8 cellular contexts compared by ENCODE assay signal in the genomic region with DNA sequence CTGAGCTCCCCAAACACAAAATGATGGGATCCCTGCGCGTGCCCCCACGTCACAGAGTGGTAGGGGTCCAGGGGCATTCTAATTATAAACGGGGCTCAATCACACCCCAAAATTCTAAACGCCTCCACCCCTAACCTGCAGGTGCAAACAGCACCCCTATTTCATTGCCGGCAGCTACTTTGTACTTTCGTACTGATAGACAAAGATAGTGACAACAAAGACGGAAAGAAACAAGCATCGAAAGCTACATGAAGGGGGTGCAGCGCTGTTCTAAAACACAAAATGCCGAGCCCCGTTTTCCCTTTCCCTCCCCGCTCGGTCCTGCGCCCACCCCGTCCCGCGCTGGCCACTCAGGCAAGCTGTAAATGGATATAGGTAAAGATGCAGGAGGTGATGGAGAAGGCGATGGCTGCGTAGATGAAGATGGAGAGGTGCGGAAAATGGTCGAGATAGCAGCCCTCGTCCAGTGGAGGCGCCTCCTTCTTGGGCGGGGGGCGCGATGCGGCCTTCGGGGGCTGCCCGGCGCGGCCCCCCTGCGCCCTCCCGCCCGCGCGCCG. TPM values are rescaled to one million over a fixed set of nuclear protein-coding genes. Genes with fewer than 3 reads are reported as not detected.
DNase-seq lines count a peak whose midpoint lies in the region; ATAC-seq and TF ChIP-seq lines count a peak whose summit lies in the region.

No MANE protein-coding gene starts in this region.

- H3K4me3 ChIP-seq in AG04450 (ENCODE audit: low read depth, low read length) (peak overlapping the region; percentile 83), HAP-1 (peak overlapping the region; percentile 52), brain microvascular endothelial cell (ENCODE audit: low read depth, low read length) (peak overlapping the region; percentile 77), lung (peak overlapping the region; percentile 9), thymus (ENCODE audit: low read length) (peak overlapping the region; percentile 70)

- H3K4me1 ChIP-seq in HAP-1 (no peaks in the 10 kb centered on the region), lung (ENCODE audit: control insufficient read depth in 2 of 2, insufficient read depth in 2 of 2, low read length in 2 of 2) (peaks cover 0 to 3% of the 10 kb centered on the region in 2 donors), thymus (ENCODE audit: control insufficient read depth, insufficient read depth, low read length) (peaks cover 8% of the 10 kb centered on the region)

- CTCF ChIA-PET in AG04450 (lab: Charles Lee): interaction anchor here (0.8 to 1.4 kb wide), 3 partner anchors 52 to 84 kb away, joined by 3 to 4 read pairs (median 4); partner anchors contain the start of genes C1QBP and NLRP1

- peaks cover 5% of the 10 kb centered on the region; the same call in 1 of the 2 replicates for H3K9me3 ChIP-seq in AG04450 (ENCODE audit: control insufficient read depth, insufficient read depth, low read length)
- H3K9me3 ChIP-seq in HAP-1: no peaks in the 10 kb centered on the region
- H3K9me3 ChIP-seq in lung (ENCODE audit: control insufficient read depth in 2 of 2, insufficient read depth in 1 of 2, low read length in 1 of 2): no peaks in the 10 kb centered on the region
- no peaks in the 10 kb centered on the region for H3K9me3 ChIP-seq in thymus (ENCODE audit: control insufficient read depth)

- in situ Hi-C loops in HAP-1 (cut with MboI; ENCODE audit: low sequenced_read_pairs) (no loop called here), brain microvascular endothelial cell (cut with HindIII; ENCODE audit: low pct_ligation_motif_present, low sequenced_read_pairs) (no loop called here)

- H3K27me3 ChIP-seq in AG04450 (ENCODE audit: control insufficient read depth, insufficient read depth, low read length) (no peaks in the 10 kb centered on the region), HAP-1 (ENCODE audit: low read depth) (no peaks in the 10 kb centered on the region), brain microvascular endothelial cell (replicated peaks) (no peaks in the 10 kb centered on the region), lung (ENCODE audit: control insufficient read depth, insufficient read depth) (no peaks in the 10 kb centered on the region), thymus (ENCODE audit: control insufficient read depth, insufficient read depth) (no peaks in the 10 kb centered on the region)

- no peak for DNase-seq in AG04450 (ENCODE audit: low read depth, low spot score)
- DNase-seq in HAP-1 (ENCODE audit: low spot score in 2 of 2): no peak
- DNase-seq in brain microvascular endothelial cell: no peak
- DNase-seq in lung (ENCODE audit: low spot score): no peak
- DNase-seq in NK-92 (lab: John Stamatoyannopoulos, UW; ENCODE audit: unreplicated experiment): no peak

- ATAC-seq in lung (ENCODE audit: insufficient read depth, low FRiP score) (no peak), HG03175 (IDR thresholded peaks at IDR 0.05; ENCODE audit: unreplicated experiment) (no peak), HG03442 (IDR thresholded peaks at IDR 0.05; ENCODE audit: unreplicated experiment) (no peak)

- no peak for TF ChIP-seq CTCF in AG04450 (IDR thresholded peaks at IDR 0.05; ENCODE audit: low read depth, low read length)
- no peak for TF ChIP-seq CTCF in brain microvascular endothelial cell (IDR thresholded peaks at IDR 0.05; ENCODE audit: low read depth, low read length, missing control alignments)
- no peak for TF ChIP-seq CTCF in lung (IDR thresholded peaks at IDR 0.05; ENCODE audit: control extremely low read depth, extremely low read depth)

- POLR2A ChIA-PET in AG04450 (lab: Yijun Ruan, JAX): interaction anchor here (1.1 to 3.3 kb wide), 8 partner anchors 9 to 84 kb away, joined by 3 to 21 read pairs (median 10); partner anchors contain the start of genes DERL2, DHX33, MIS12 and NLRP1

- 4 to 5% methylated on average over 38 of the region's 38 CpGs for WGBS in lung, 2 donors
- WGBS in thymus: 3% methylated on average over 38 of the region's 38 CpGs

- no peaks in the 10 kb centered on the region for H3K36me3 ChIP-seq in HAP-1 (replicated peaks)
- no peaks in the 10 kb centered on the region for H3K36me3 ChIP-seq in brain microvascular endothelial cell (replicated peaks)
- no peaks in the 10 kb centered on the region for H3K36me3 ChIP-seq in lung (ENCODE audit: control insufficient read depth in 2 of 2, insufficient read depth in 2 of 2, low read length in 2 of 2)
- no peaks in the 10 kb centered on the region for H3K36me3 ChIP-seq in thymus (ENCODE audit: control insufficient read depth, insufficient read depth)

- peak overlapping the region; percentile 39 for H3K27ac ChIP-seq in AG04450 (ENCODE audit: low read depth, low read length)
- no peak overlapping the region for H3K27ac ChIP-seq in brain microvascular endothelial cell
- H3K27ac ChIP-seq in lung (ENCODE audit: low read depth in 1 of 2, low read length in 1 of 2): no peak overlapping the region
- H3K27ac ChIP-seq in thymus (ENCODE audit: low read depth): no peak overlapping the region

RNA-seq across cellular contexts. Expression of gene MIS12, which starts 14.0 kb away (rescaled TPM):
- polyA plus RNA-seq in AG04450 (2011; rRNA removed): 10.0 and 13.7 TPM in 2 replicates
- polyA minus RNA-seq in AG04450 (2011; rRNA and poly(A)+ RNA removed): 9.6 and 11.8 TPM in 2 replicates
- 10 to 100 TPM; 14.1 to 16.3 TPM for total RNA-seq in lung
- 10 to 100 TPM; 14.4 to 16.0 TPM for polyA plus RNA-seq in lung
- polyA plus RNA-seq in thymus: 46.5 TPM

RNA-seq across cellular contexts. Expression of gene DERL2, which starts 14.3 kb away (rescaled TPM):
- polyA plus RNA-seq in AG04450 (2011; rRNA removed): 88.2 and 101 TPM in 2 replicates
- polyA minus RNA-seq in AG04450 (2011; rRNA and poly(A)+ RNA removed): 23.1 and 23.5 TPM in 2 replicates
- total RNA-seq in lung: 10 to 100 TPM; 39.3 to 67.8 TPM
- polyA plus RNA-seq in lung: 100 to 1,000 TPM in 1 of 2 donors, 10 to 100 TPM in 1; 57.9 to 104 TPM
- polyA plus RNA-seq in thymus: 99.4 TPM

RNA-seq across cellular contexts. Expression of gene DHX33, which starts 31.5 kb away (rescaled TPM):
- polyA plus RNA-seq in AG04450 (2011; rRNA removed) (10.0 and 11.3 TPM in 2 replicates), lung (1 to 10 TPM; 4.7 to 7.4 TPM), thymus (6.4 TPM)
- polyA minus RNA-seq in AG04450 (2011; rRNA and poly(A)+ RNA removed): 18.7 and 19.5 TPM in 2 replicates
- 10 to 100 TPM; 11.6 to 13.4 TPM for total RNA-seq in lung

Comparison
In these comparisons a context has a peak if more than half of its experiments do, and no peak if none do; other contexts are left out.
1. H3K4me3 ChIP-seq: peak in every context shown above with its lines; median percentile 83 in AG04450; 77 in brain microvascular endothelial cell; 70 in thymus; 52 in HAP-1; 9 in lung.